ENCODE assay signal across 15 cellular contexts in genomic region chr1:179812501-179813292, GRCh38.
DNase-seq lines count a peak whose midpoint lies in the region; ATAC-seq and TF ChIP-seq lines count a peak whose summit lies in the region.
"Had no signal": no experiment of that assay in that cellular context is flagged by ENCODE, and none has a peak within 500 bp of the region (broad histone marks: within the 10 kb centered on the region; RNA-seq: fewer than 3 reads in every experiment).

No MANE protein-coding gene starts in this region.

- no peak overlapping the region for H2BK20ac ChIP-seq in IMR-90 (ENCODE audit: low read depth, low read length)

- no peak overlapping the region for H4K8ac ChIP-seq in IMR-90 (ENCODE audit: low read depth in 2 of 2, low read length in 2 of 2)

- no peak overlapping the region for H3K4ac ChIP-seq in IMR-90 (ENCODE audit: low read depth, low read length)

- H3K23ac ChIP-seq in IMR-90 (ENCODE audit: low read depth, low read length) = no peak overlapping the region

- no peak overlapping the region for H2BK15ac ChIP-seq in IMR-90 (ENCODE audit: low read depth, low read length)

- BruUV-seq in IMR-90 (replicated peaks; lab: Mats Ljungman, UMichigan) = no TSS peak

- no peaks in the 10 kb centered on the region for H3K9me3 ChIP-seq in HEK293 (ENCODE audit: control insufficient read depth, insufficient read depth, low read depth, low read length)
- no peaks in the 10 kb centered on the region for H3K9me3 ChIP-seq in IMR-90 (ENCODE audit: control insufficient read depth, insufficient read depth, low read length)
- H3K9me3 ChIP-seq: BE2C, MG63 had no signal

- H4K20me1 ChIP-seq in IMR-90 (ENCODE audit: insufficient read depth, low read length) = no peaks in the 10 kb centered on the region

- peaks cover 21% of the 10 kb centered on the region for H3K4me1 Mint-ChIP-seq in chondrocyte (ENCODE audit: low read depth)
- H3K4me1 Mint-ChIP-seq in nephron progenitor cell = peaks cover 90% of the 10 kb centered on the region
- peaks cover 16% of the 10 kb centered on the region for H3K4me1 Mint-ChIP-seq in activated CD4-positive, alpha-beta memory T cell treated with anti-CD3 and anti-CD28 coated beads, Interleukin-2, amount 10 ng/mL, durations not matched to agents 7 days and 5 days

- no peak for ATAC-seq in IMR-90 (ENCODE audit: low read depth)
- ATAC-seq in GM21526 (IDR thresholded peaks at IDR 0.05; ENCODE audit: low FRiP score, unreplicated experiment) = no peak
- ATAC-seq: GM23338 had no signal

- H3K27ac ChIP-seq in HEK293 (ENCODE audit: extremely low read depth, low read depth, low read length) (no peak overlapping the region), IMR-90 (ENCODE audit: insufficient read depth, low read length) (no peak overlapping the region)
- H3K27ac ChIP-seq: PC-9 had no signal

- H3K4me3 Mint-ChIP-seq in chondrocyte (ENCODE audit: unreplicated experiment) (no peak overlapping the region), nephron progenitor cell (peak overlapping the region; percentile 52)
- H3K4me3 Mint-ChIP-seq in activated CD4-positive, alpha-beta memory T cell treated with anti-CD3 and anti-CD28 coated beads, Interleukin-2, amount 10 ng/mL, durations not matched to agents 7 days and 5 days = no peak overlapping the region
- H3K4me3 Mint-ChIP-seq: CD4-positive, alpha-beta memory T cell; GM23338 had no signal

- H3K56ac ChIP-seq in IMR-90 (ENCODE audit: extremely low read depth, insufficient read depth, low read length) = no peak overlapping the region

- H2BK5ac ChIP-seq in IMR-90 (ENCODE audit: low read depth, low read length, poor library complexity, severe bottlenecking) = no peak overlapping the region

- CTCF ChIA-PET in HEK293 (lab: Yijun Ruan, JAX) = interaction anchor here (0.6 to 8.2 kb wide), 14 partner anchors 9 to 995 kb away, joined by 3 to 345 read pairs (median 19); no protein-coding TSS in a partner anchor
- CTCF ChIA-PET in IMR-90 (lab: Yijun Ruan, JAX) = interaction anchor here (0.5 to 6.2 kb wide), 2 partner anchors 108 to 112 kb away, joined by 3 to 104 read pairs; no protein-coding TSS in a partner anchor
- CTCF ChIA-PET in activated CD4-positive, alpha-beta memory T cell treated with anti-CD3 and anti-CD28 coated beads, Interleukin-2, amount 10 ng/mL, durations not matched to agents 7 days and 5 days (lab: Charles Lee) = interaction anchor here (2.5 to 11.6 kb wide), 3 partner anchors 7 to 107 kb away, joined by 20 to 419 read pairs (median 29); no protein-coding TSS in a partner anchor

- TF ChIP-seq CTCF in HEK293 (tag by site-specific recombination; IDR thresholded peaks at IDR 0.05) (no peak), IMR-90 (conservative IDR thresholded peaks at IDR 0.05; ENCODE audit: low read depth, low read length) (no peak), chondrocyte (IDR thresholded peaks at IDR 0.05) (no peak), nephron progenitor cell (IDR thresholded peaks at IDR 0.05) (no peak)

- intact Hi-C loops in IMR-90 (cut with micrococcal nuclease) = loop anchor here (5.0 kb wide), 2 partner anchors 445 to 560 kb away; partner anchors contain the start of gene AXDND1

- H3K14ac ChIP-seq in IMR-90 (replicated peaks; ENCODE audit: low read depth, low read length) = no peak overlapping the region

- H4K5ac ChIP-seq in IMR-90 (ENCODE audit: low read depth, low read length) = no peak overlapping the region

- H4K91ac ChIP-seq in IMR-90 (ENCODE audit: insufficient read depth, low read depth, low read length) = no peak overlapping the region

- H2AK5ac ChIP-seq in IMR-90 (ENCODE audit: low read depth, low read length) = no peak overlapping the region

- peaks cover 33% of the 10 kb centered on the region for H3K27me3 ChIP-seq in IMR-90 (ENCODE audit: control insufficient read depth, insufficient read depth, low read length)
- H3K27me3 ChIP-seq: BE2C had no signal

- DNase-seq in IMR-90 (peak; percentile 19), chondrocyte (ENCODE audit: low spot score) (peak; percentile 76), nephron progenitor cell (no peak), NCI-H2227 treated with DMSO at 0.1 percent for 48 hours (lab: John Stamatoyannopoulos, UW) (no peak)
- DNase-seq in activated CD4-positive, alpha-beta memory T cell treated with anti-CD3 and anti-CD28 coated beads, Interleukin-2, amount 10 ng/mL, durations not matched to agents 7 days and 5 days = no peak
- DNase-seq: BE2C; CD4-positive, alpha-beta memory T cell; MG63; NCI-H1092 treated with DMSO at 0.1 percent for 48 hours; NCI-H1930; NCI-H226; PC-9 had no signal

- dilution Hi-C loops in IMR-90 (cut with HindIII; ENCODE audit: low sequenced_read_pairs, unreplicated experiment) = no loop called here

- no peak overlapping the region for H3K18ac ChIP-seq in IMR-90 (ENCODE audit: low read depth, low read length)

- H3K36me3 Mint-ChIP-seq in chondrocyte (ENCODE audit: low read depth) (no peaks in the 10 kb centered on the region), nephron progenitor cell (ENCODE audit: low read depth) (no peaks in the 10 kb centered on the region)
- H3K36me3 Mint-ChIP-seq in activated CD4-positive, alpha-beta memory T cell treated with anti-CD3 and anti-CD28 coated beads, Interleukin-2, amount 10 ng/mL, durations not matched to agents 7 days and 5 days (ENCODE audit: low read depth) = no peaks in the 10 kb centered on the region

- no peak overlapping the region for H2BK120ac ChIP-seq in IMR-90 (ENCODE audit: low read depth, low read length)

- H3K4me3 ChIP-seq in HEK293 (ENCODE audit: low read depth, low read length) = no peak overlapping the region
- H3K4me3 ChIP-seq in IMR-90 (ENCODE audit: insufficient read depth, low read depth, low read length) = no peak overlapping the region
- H3K4me3 ChIP-seq: GM23338, MG63, PC-9 had no signal

- H3K4me1 ChIP-seq in HEK293 (ENCODE audit: control insufficient read depth, insufficient read depth, low read length) (no peaks in the 10 kb centered on the region; the same call in 1 of the 2 replicates), IMR-90 (ENCODE audit: control insufficient read depth, insufficient read depth, low read length) (peaks cover 14% of the 10 kb centered on the region)

- H3K27ac Mint-ChIP-seq in chondrocyte (ENCODE audit: unreplicated experiment) (no peak overlapping the region), nephron progenitor cell (no peak overlapping the region)
- H3K27ac Mint-ChIP-seq in activated CD4-positive, alpha-beta memory T cell treated with anti-CD3 and anti-CD28 coated beads, Interleukin-2, amount 10 ng/mL, durations not matched to agents 7 days and 5 days = no peak overlapping the region
- H3K27ac Mint-ChIP-seq: GM23338 had no signal

- H3K4me2 ChIP-seq in IMR-90 (ENCODE audit: low read depth, low read length) = no peak overlapping the region
- H3K4me2 ChIP-seq: GM23338, PC-9 had no signal

- H3K9me3 Mint-ChIP-seq in chondrocyte (ENCODE audit: low read depth) (no peaks in the 10 kb centered on the region), nephron progenitor cell (no peaks in the 10 kb centered on the region)
- no peaks in the 10 kb centered on the region for H3K9me3 Mint-ChIP-seq in activated CD4-positive, alpha-beta memory T cell treated with anti-CD3 and anti-CD28 coated beads, Interleukin-2, amount 10 ng/mL, durations not matched to agents 7 days and 5 days
- H3K9me3 Mint-ChIP-seq: CD4-positive, alpha-beta memory T cell; GM23338 had no signal

- no peak overlapping the region for H3K9ac ChIP-seq in IMR-90 (ENCODE audit: low read depth, low read length)

- in situ Hi-C loops in IMR-90 (cut with MboI; ENCODE audit: low sequenced_read_pairs) = loop anchor here (5.0 to 25.0 kb wide), 2 partner anchors 105 to 575 kb away; partner anchors contain the start of gene ABL2

- H2AK9ac ChIP-seq in IMR-90 (replicated peaks; ENCODE audit: low read depth, low read length, poor library complexity) = no peak overlapping the region

- H2AFZ ChIP-seq in IMR-90 (replicated peaks; ENCODE audit: low read length, poor library complexity) = no peak overlapping the region
- H2AFZ ChIP-seq: GM23338, PC-9 had no signal

- WGBS in IMR-90 (ENCODE audit: extremely low coverage in 2 of 2, insufficient read length in 1 of 2), 2 experiments = 52% methylated on average over 16 of the region's 37 CpGs; no CpG with 5 or more reads in 1 of the 2 experiments

- no peak for TF ChIP-seq RAD21 in IMR-90 (IDR thresholded peaks at IDR 0.05; ENCODE audit: low read length)

- H3K27me3 Mint-ChIP-seq in chondrocyte (ENCODE audit: low read depth) (peaks cover 28% of the 10 kb centered on the region), nephron progenitor cell (ENCODE audit: low read depth, poor library complexity) (peaks cover 36% of the 10 kb centered on the region)
- H3K27me3 Mint-ChIP-seq in activated CD4-positive, alpha-beta memory T cell treated with anti-CD3 and anti-CD28 coated beads, Interleukin-2, amount 10 ng/mL, durations not matched to agents 7 days and 5 days = peaks cover 5% of the 10 kb centered on the region

- H3K36me3 ChIP-seq in HEK293 (ENCODE audit: control insufficient read depth in 2 of 2, insufficient read depth in 1 of 2, low read length in 2 of 2) (no peaks in the 10 kb centered on the region), IMR-90 (ENCODE audit: control insufficient read depth, insufficient read depth, low read length) (no peaks in the 10 kb centered on the region)
- H3K36me3 ChIP-seq: MG63 had no signal

- TF ChIP-seq POLR2A in IMR-90 (IDR thresholded peaks at IDR 0.05; ENCODE audit: low read depth, low read length) = no peak

- H3K79me1 ChIP-seq in IMR-90 (ENCODE audit: low read depth in 1 of 2, low read length in 2 of 2) = no peaks in the 10 kb centered on the region

- no peaks in the 10 kb centered on the region; the same call in 1 of the 2 replicates for H3K9me1 ChIP-seq in IMR-90 (ENCODE audit: insufficient read depth, low read length)

- POLR2A ChIA-PET in HEK293 (lab: Yijun Ruan, JAX) = no interaction called here
- POLR2A ChIA-PET in IMR-90 (lab: Charles Lee; ENCODE audit: unreplicated experiment) = interaction anchor here (0.9 kb wide), 1 partner anchor 106 kb away, joined by 4 read pairs; no protein-coding TSS in a partner anchor
- POLR2A ChIA-PET in activated CD4-positive, alpha-beta memory T cell treated with anti-CD3 and anti-CD28 coated beads, Interleukin-2, amount 10 ng/mL, durations not matched to agents 7 days and 5 days (lab: Charles Lee) = no interaction called here

TF ChIP-seq in HEK293, 187 proteins besides CTCF, POLR2A, EP300 and RAD21:
- TF ChIP-seq ZNF701 (tag by site-specific recombination; IDR thresholded peaks at IDR 0.05) = peak; percentile 62; the same call in 1 of the 2 replicates
- TF ChIP-seq KLF9 (tag by site-specific recombination; IDR thresholded peaks at IDR 0.05; ENCODE audit: low read depth) = no peak
- TF ChIP-seq ZNF629 (tag by site-specific recombination; IDR thresholded peaks at IDR 0.05) = no peak

TF ChIP-seq in IMR-90, 13 proteins besides CTCF, POLR2A, EP300 and RAD21 (continues in another document):
- TF ChIP-seq CEBPB (IDR thresholded peaks at IDR 0.05; ENCODE audit: low read depth, low read length) = peak; percentile 1; the same call in 1 of the 2 replicates

Comparison
In these comparisons a context has a peak if more than half of its experiments do, and no peak if none do; other contexts are left out.
1. DNase-seq: peak in IMR-90 (single experiment) and chondrocyte (single experiment); none in nephron progenitor cell (single experiment), activated CD4-positive, alpha-beta memory T cell treated with anti-CD3 and anti-CD28 coated beads, Interleukin-2, amount 10 ng/mL, durations not matched to agents 7 days and 5 days (single experiment) and NCI-H2227 treated with DMSO at 0.1 percent for 48 hours (single experiment).